1 cellular context compared by ENCODE assay signal in genomic region chr16:3618782-3619166, GRCh38.
TF ChIP-seq lines count a peak whose summit lies in the region.

No MANE protein-coding gene starts in this region.

TF ChIP-seq in GM12878, 131 proteins besides CTCF, POLR2A, EP300 and RAD21:
- no peak for TF ChIP-seq MEF2B (IDR thresholded peaks at IDR 0.05; ENCODE audit: partially characterized antibody, poor library complexity, severe bottlenecking)
- TF ChIP-seq EZH2 (IDR thresholded peaks at IDR 0.05; ENCODE audit: borderline replicate concordance, control insufficient read depth, low read depth, low read length) = no peak
- TF ChIP-seq ELK1 (IDR thresholded peaks at IDR 0.05; ENCODE audit: low read depth, low read length) = no peak
- no peak for TF ChIP-seq KDM1A (IDR thresholded peaks at IDR 0.05; ENCODE audit: borderline replicate concordance)
- TF ChIP-seq MEF2A (IDR thresholded peaks at IDR 0.05; ENCODE audit: insufficient read depth, low read depth, low read length) = no peak
- no peak for TF ChIP-seq SMAD5 (IDR thresholded peaks at IDR 0.05; ENCODE audit: low read depth)
- no peak for TF ChIP-seq PAX8 (IDR thresholded peaks at IDR 0.05)
- no peak for TF ChIP-seq NRF1 (conservative IDR thresholded peaks at IDR 0.05; ENCODE audit: low read depth, low read length)
- TF ChIP-seq ZNF207 (IDR thresholded peaks at IDR 0.05; ENCODE audit: borderline replicate concordance) = no peak
- no peak for TF ChIP-seq USF1 (IDR thresholded peaks at IDR 0.05; ENCODE audit: borderline replicate concordance, extremely low read length, insufficient read depth, low read depth, low read length)
- no peak for TF ChIP-seq DPF2 (IDR thresholded peaks at IDR 0.05)
- no peak for TF ChIP-seq FOXM1 (IDR thresholded peaks at IDR 0.05; ENCODE audit: low read depth, low read length)
- no peak for TF ChIP-seq MYC (IDR thresholded peaks at IDR 0.05; ENCODE audit: insufficient read depth, insufficient read length, insufficient replicate concordance, low read length, severe bottlenecking)
